Comparison of ENCODE assay signal across 16 cellular contexts in genomic region chr1:173329747-173330146, GRCh38.
A peak's percentile ranks its signal among the peaks of the same experiment; 100 is the strongest.
DNase-seq lines count a peak whose midpoint lies in the region; ATAC-seq, FAIRE-seq and TF ChIP-seq lines count a peak whose summit lies in the region.
"Had no signal": no experiment of that assay in that cellular context is flagged by ENCODE, and none has a peak within 500 bp of the region (broad histone marks: within the 10 kb centered on the region; RNA-seq: fewer than 3 reads in every experiment).

No MANE protein-coding gene starts in this region.

- TF ChIP-seq CTCF in DND-41 (IDR thresholded peaks at IDR 0.05; ENCODE audit: borderline replicate concordance, extremely low read depth, low read length, poor library complexity, severe bottlenecking) (no peak), MM.1S (IDR thresholded peaks at IDR 0.05; ENCODE audit: low read length) (no peak), gastrocnemius medialis (IDR thresholded peaks at IDR 0.05 in 4 of 5, conservative IDR thresholded peaks at IDR 0.05 in 1 of 5) (no peak)

- no peaks in the 10 kb centered on the region for H3K36me3 ChIP-seq in DND-41 (ENCODE audit: insufficient read depth, low read length)
- H3K36me3 ChIP-seq in MM.1S (replicated peaks; ENCODE audit: insufficient read depth, low read length) = no peaks in the 10 kb centered on the region
- H3K36me3 ChIP-seq in adipocyte (ENCODE audit: control insufficient read depth, insufficient read depth, low read length, severe bottlenecking) = no peaks in the 10 kb centered on the region
- no peaks in the 10 kb centered on the region for H3K36me3 ChIP-seq in gastrocnemius medialis
- H3K36me3 ChIP-seq: ascending aorta, heart right ventricle had no signal

- H3K27ac ChIP-seq in DND-41 (ENCODE audit: low read length) = no peak overlapping the region
- H3K27ac ChIP-seq in MM.1S (ENCODE audit: low read length) = no peak overlapping the region
- no peak overlapping the region for H3K27ac ChIP-seq in gastrocnemius medialis
- H3K27ac ChIP-seq: ascending aorta had no signal

- H3K79me2 ChIP-seq in DND-41 (ENCODE audit: insufficient read depth, low read length) (no peaks in the 10 kb centered on the region), MM.1S (ENCODE audit: low read length) (no peaks in the 10 kb centered on the region)

- no peaks in the 10 kb centered on the region for H3F3A ChIP-seq in MM.1S (ENCODE audit: insufficient read depth, low read length)

- no peaks in the 10 kb centered on the region for H3K9me2 ChIP-seq in MM.1S (replicated peaks; ENCODE audit: insufficient read depth, low read length)

- in situ Hi-C loops in gastrocnemius medialis (cut with MboI; ENCODE audit: low sequenced_read_pairs in 4 of 4) = no loop called here

- no peak overlapping the region for H3K4me3 ChIP-seq in DND-41 (ENCODE audit: low read depth in 1 of 2, low read length in 2 of 2)
- no peak overlapping the region for H3K4me3 ChIP-seq in MM.1S (ENCODE audit: low read length)
- no peak overlapping the region for H3K4me3 ChIP-seq in adipocyte (ENCODE audit: low read length)
- no peak overlapping the region for H3K4me3 ChIP-seq in gastrocnemius medialis
- H3K4me3 ChIP-seq: ascending aorta, heart right ventricle had no signal

- no peak overlapping the region for H2AFZ ChIP-seq in DND-41 (ENCODE audit: low read depth, low read length)
- no peak overlapping the region for H2AFZ ChIP-seq in MM.1S (ENCODE audit: low read length)

- H3K4me2 ChIP-seq in DND-41 (ENCODE audit: insufficient read depth, low read length) (no peak overlapping the region), MM.1S (ENCODE audit: low read depth, low read length) (0 out of 2 replicates have a peak overlapping the region, but pooled peaks have one; percentile 7)

- H3K4me1 ChIP-seq in DND-41 (ENCODE audit: insufficient read depth, low read length) = peaks cover 33% of the 10 kb centered on the region
- H3K4me1 ChIP-seq in MM.1S (ENCODE audit: low read length) = no peaks in the 10 kb centered on the region; the same call in 1 of the 2 replicates
- peaks cover 8% of the 10 kb centered on the region for H3K4me1 ChIP-seq in adipocyte (ENCODE audit: control insufficient read depth, insufficient read depth, low read length)
- peaks cover 0 to 6% of the 10 kb centered on the region in 2 donors for H3K4me1 ChIP-seq in gastrocnemius medialis

- no peaks in the 10 kb centered on the region for H4K20me1 ChIP-seq in DND-41 (ENCODE audit: insufficient read depth, low read length)
- no peaks in the 10 kb centered on the region for H4K20me1 ChIP-seq in MM.1S (ENCODE audit: insufficient read depth, low read length)

- H3K9me3 ChIP-seq in DND-41 (ENCODE audit: insufficient read depth, low read length, severe bottlenecking) = no peaks in the 10 kb centered on the region
- no peaks in the 10 kb centered on the region for H3K9me3 ChIP-seq in MM.1S (replicated peaks; ENCODE audit: insufficient read depth, low read length)
- H3K9me3 ChIP-seq in adipocyte (ENCODE audit: control insufficient read depth, low read length) = no peaks in the 10 kb centered on the region
- H3K9me3 ChIP-seq in gastrocnemius medialis = no peaks in the 10 kb centered on the region
- H3K9me3 ChIP-seq: ascending aorta, heart right ventricle had no signal

- DNase-seq in DND-41 (no peak), MM.1S (no peak), adipocyte (ENCODE audit: low read depth) (peak; percentile 59), kidney tubule cell (ENCODE audit: low spot score) (peak; percentile 60), mesenteric fat pad (ENCODE audit: low spot score) (no peak), gastrocnemius medialis (no peak), GM12892 (ENCODE audit: insufficient read length) (no peak)
- DNase-seq in activated CD8-positive, alpha-beta memory T cell treated with anti-CD3 and anti-CD28 coated beads, Interleukin-2, amount 50 U/mL, for 4 hours = no peak
- DNase-seq: activated CD4-positive, alpha-beta T cell treated with anti-CD3 and anti-CD28 coated beads for 36 hours; CD4-positive, CD25-positive, alpha-beta regulatory T cell; effector CD8-positive, alpha-beta T cell; heart right ventricle; naive thymus-derived CD4-positive, alpha-beta T cell; NCI-H187 had no signal

- no peak for FAIRE-seq in GM12892 (lab: Jason Lieb, UNC)

- H3K9ac ChIP-seq in DND-41 (ENCODE audit: low read depth, low read length) = no peak overlapping the region
- no peak overlapping the region for H3K9ac ChIP-seq in MM.1S (ENCODE audit: low read length)
- no peak overlapping the region for H3K9ac ChIP-seq in adipocyte (ENCODE audit: low read length)

- intact Hi-C loops in gastrocnemius medialis (cut with DNase I; ENCODE audit: low total_unique reads) = no loop called here

- ATAC-seq in DND-41 (ENCODE audit: insufficient read depth, low read depth) (peak; percentile 31; the same call in 2 of the 3 replicates), gastrocnemius medialis (no peak)
- ATAC-seq: activated CD4-positive, alpha-beta T cell treated with anti-CD3 and anti-CD28 coated beads for 36 hours; left lobe of liver; naive thymus-derived CD4-positive, alpha-beta T cell had no signal

- TF ChIP-seq POLR2A in gastrocnemius medialis (IDR thresholded peaks at IDR 0.05) (no peak), GM12892 (IDR thresholded peaks at IDR 0.05; ENCODE audit: low read depth, low read length) (no peak)

- H3K27me3 ChIP-seq in DND-41 (ENCODE audit: insufficient read depth, low read length, poor library complexity) = no peaks in the 10 kb centered on the region
- H3K27me3 ChIP-seq in MM.1S (replicated peaks; ENCODE audit: insufficient read depth, low read length) = no peaks in the 10 kb centered on the region
- no peaks in the 10 kb centered on the region for H3K27me3 ChIP-seq in adipocyte (replicated peaks; ENCODE audit: control insufficient read depth, insufficient read depth, low read length)
- no peaks in the 10 kb centered on the region for H3K27me3 ChIP-seq in gastrocnemius medialis
- H3K27me3 ChIP-seq: ascending aorta, heart right ventricle had no signal

Comparison
In these comparisons a context has a peak if more than half of its experiments do, and no peak if none do; other contexts are left out.
1. DNase-seq: peak in adipocyte (single experiment) and kidney tubule cell (single experiment); none in DND-41 (single experiment), MM.1S (single experiment), mesenteric fat pad (single experiment), gastrocnemius medialis (0 of 2), activated CD8-positive, alpha-beta memory T cell treated with anti-CD3 and anti-CD28 coated beads, Interleukin-2, amount 50 U/mL, for 4 hours (single experiment) and GM12892 (single experiment).